In genomic region chr1:114803001-114803400, GRCh38 we compare ENCODE assay signal across 21 cellular contexts. TPM values are rescaled to one million over a fixed set of nuclear protein-coding genes. Genes with fewer than 3 reads are reported as not detected.
DNase-seq lines count a peak whose midpoint lies in the region; ATAC-seq, FAIRE-seq and TF ChIP-seq lines count a peak whose summit lies in the region.
"Had no signal": no experiment of that assay in that cellular context is flagged by ENCODE, and none has a peak within 500 bp of the region (broad histone marks: within the 10 kb centered on the region; RNA-seq: fewer than 3 reads in every experiment).

No MANE protein-coding gene starts in this region.

- peaks cover 10% of the 10 kb centered on the region for H3K4me1 ChIP-seq in keratinocyte (ENCODE audit: control insufficient read depth, extremely low read depth, insufficient read depth, low read length)
- H3K4me1 ChIP-seq: parathyroid adenoma had no signal

- no peaks in the 10 kb centered on the region for H3K9me3 Mint-ChIP-seq in activated T-helper 2 cell treated with anti-CD3 and anti-CD28 coated beads, Interferon-gamma antibody, Interleukin-2, Interleukin-4, amounts not matched to agents 10 μg/mL and 5 μg/mL and 100 μg/mL, durations not matched to agents 14 hours and 24 hours and 36 hours
- no peaks in the 10 kb centered on the region for H3K9me3 Mint-ChIP-seq in immature natural killer cell
- H3K9me3 Mint-ChIP-seq: activated B cell treated with CpG ODN at 0.5 μM for 24 hours; effector memory CD8-positive, alpha-beta T cell had no signal

- TF ChIP-seq CTCF in keratinocyte (optimal IDR thresholded peaks at IDR 0.05 in 1 of 3, IDR thresholded peaks at IDR 0.05 in 1 of 3, conservative IDR thresholded peaks at IDR 0.05 in 1 of 3; ENCODE audit: extremely low read depth in 1 of 3, insufficient read depth in 2 of 3, low read length in 3 of 3) = no peak

- no peaks in the 10 kb centered on the region for H3K4me1 Mint-ChIP-seq in activated T-helper 2 cell treated with anti-CD3 and anti-CD28 coated beads, Interferon-gamma antibody, Interleukin-2, Interleukin-4, amounts not matched to agents 10 μg/mL and 5 μg/mL and 100 μg/mL, durations not matched to agents 14 hours and 24 hours and 36 hours (ENCODE audit: low read depth)
- H3K4me1 Mint-ChIP-seq in immature natural killer cell = no peaks in the 10 kb centered on the region
- H3K4me1 Mint-ChIP-seq: activated B cell treated with CpG ODN at 0.5 μM for 24 hours had no signal

- peaks cover 10% of the 10 kb centered on the region for H3K27me3 Mint-ChIP-seq in activated T-helper 2 cell treated with anti-CD3 and anti-CD28 coated beads, Interferon-gamma antibody, Interleukin-2, Interleukin-4, amounts not matched to agents 10 μg/mL and 5 μg/mL and 100 μg/mL, durations not matched to agents 14 hours and 24 hours and 36 hours (ENCODE audit: low read depth)
- H3K27me3 Mint-ChIP-seq in immature natural killer cell (ENCODE audit: low read depth in 3 of 3) = peaks cover 2 to 13% (median 11%) of the 10 kb centered on the region in 3 donors

- no peaks in the 10 kb centered on the region for H3K9me3 ChIP-seq in keratinocyte (ENCODE audit: control insufficient read depth, low read depth, low read length)

- peak; percentile 69 for ATAC-seq in GM18502 (IDR thresholded peaks at IDR 0.05; ENCODE audit: poor library complexity, unreplicated experiment)
- peak; percentile 68 for ATAC-seq in HG02623 (IDR thresholded peaks at IDR 0.05; ENCODE audit: unreplicated experiment)
- ATAC-seq in Right ventricle myocardium superior (ENCODE audit: poor library complexity) = no peak
- ATAC-seq: effector memory CD8-positive, alpha-beta T cell; left cardiac atrium had no signal

- H3K4me2 ChIP-seq in keratinocyte (ENCODE audit: control insufficient read depth, extremely low read depth, insufficient read depth, low read depth, low read length) = peak overlapping the region; percentile 42
- H3K4me2 ChIP-seq: KMS-11 had no signal

- no peak overlapping the region for H3K9ac ChIP-seq in keratinocyte (ENCODE audit: control insufficient read depth, extremely low read depth, insufficient read depth, low read length)
- H3K9ac ChIP-seq: KMS-11, parathyroid adenoma had no signal

- no peak overlapping the region for H3K4me3 ChIP-seq in keratinocyte (ENCODE audit: control insufficient read depth in 2 of 3, extremely low read depth in 1 of 3, insufficient read depth in 2 of 3, low read depth in 1 of 3, low read length in 3 of 3)
- H3K4me3 ChIP-seq: cardiac muscle cell had no signal

- no peaks in the 10 kb centered on the region for H3K79me2 ChIP-seq in keratinocyte (ENCODE audit: control insufficient read depth, insufficient read depth, low read length)
- H3K79me2 ChIP-seq: parathyroid adenoma had no signal

- peak; percentile 37 for DNase-seq in RCC 7860 (ENCODE audit: low spot score)
- peak; percentile 88 for DNase-seq in keratinocyte (ENCODE audit: low read depth, low spot score)
- no peak for DNase-seq in Right ventricle myocardium superior
- DNase-seq in activated T-helper 2 cell treated with anti-CD3 and anti-CD28 coated beads, Interferon-gamma antibody, Interleukin-2, Interleukin-4, amounts not matched to agents 10 μg/mL and 5 μg/mL and 100 μg/mL, durations not matched to agents 14 hours and 24 hours and 36 hours (ENCODE audit: low spot score) = no peak
- DNase-seq in NCI-H2107 (lab: John Stamatoyannopoulos, UW) = no peak
- DNase-seq in immature natural killer cell = no peak
- DNase-seq: activated B cell treated with CpG ODN at 0.5 μM for 24 hours; activated CD8-positive, alpha-beta memory T cell treated with anti-CD3 and anti-CD28 coated beads, Interleukin-2, amount 50 U/mL, for 48 hours; DMS 273 treated with DMSO at 0.1 percent for 48 hours; effector memory CD8-positive, alpha-beta T cell; left cardiac atrium; NCI-H146; NCI-H510A treated with DMSO at 0.1 percent for 48 hours; stimulated activated CD4-positive, alpha-beta T cell treated with anti-CD3 and anti-CD28 coated beads, Interleukin-15, amount 100 ng/mL, for 24 hours had no signal

- H3K4me3 Mint-ChIP-seq in activated T-helper 2 cell treated with anti-CD3 and anti-CD28 coated beads, Interferon-gamma antibody, Interleukin-2, Interleukin-4, amounts not matched to agents 10 μg/mL and 5 μg/mL and 100 μg/mL, durations not matched to agents 14 hours and 24 hours and 36 hours (ENCODE audit: low read depth) = no peak overlapping the region
- H3K4me3 Mint-ChIP-seq in immature natural killer cell = no peak overlapping the region
- H3K4me3 Mint-ChIP-seq: activated B cell treated with CpG ODN at 0.5 μM for 24 hours; activated naive CD8-positive, alpha-beta T cell; effector memory CD8-positive, alpha-beta T cell had no signal

- no peak overlapping the region for H3K27ac Mint-ChIP-seq in activated T-helper 2 cell treated with anti-CD3 and anti-CD28 coated beads, Interferon-gamma antibody, Interleukin-2, Interleukin-4, amounts not matched to agents 10 μg/mL and 5 μg/mL and 100 μg/mL, durations not matched to agents 14 hours and 24 hours and 36 hours
- no peak overlapping the region for H3K27ac Mint-ChIP-seq in immature natural killer cell
- H3K27ac Mint-ChIP-seq: activated B cell treated with CpG ODN at 0.5 μM for 24 hours; activated naive CD8-positive, alpha-beta T cell; effector memory CD8-positive, alpha-beta T cell had no signal

- H3K27me3 ChIP-seq in keratinocyte (ENCODE audit: control insufficient read depth, extremely low read depth, insufficient read depth, low read length) = no peaks in the 10 kb centered on the region

- no peaks in the 10 kb centered on the region for H3K9me1 ChIP-seq in keratinocyte (ENCODE audit: control insufficient read depth, extremely low read depth, insufficient read depth, low read length)

- H3K36me3 Mint-ChIP-seq in activated T-helper 2 cell treated with anti-CD3 and anti-CD28 coated beads, Interferon-gamma antibody, Interleukin-2, Interleukin-4, amounts not matched to agents 10 μg/mL and 5 μg/mL and 100 μg/mL, durations not matched to agents 14 hours and 24 hours and 36 hours (ENCODE audit: low read depth) = no peaks in the 10 kb centered on the region
- H3K36me3 Mint-ChIP-seq in immature natural killer cell = no peaks in the 10 kb centered on the region
- H3K36me3 Mint-ChIP-seq: activated naive CD8-positive, alpha-beta T cell had no signal

- dilution Hi-C loops in keratinocyte (cut with MboI; ENCODE audit: extremely low pct_ligation_motif_present, low sequenced_read_pairs) = no loop called here

- H2AFZ ChIP-seq in keratinocyte (ENCODE audit: control insufficient read depth, low read length) = no peak overlapping the region
- H2AFZ ChIP-seq: parathyroid adenoma had no signal

- H3K36me3 ChIP-seq in keratinocyte (ENCODE audit: control insufficient read depth in 2 of 2, extremely low read depth in 1 of 2, insufficient read depth in 2 of 2, low read length in 2 of 2) = no peaks in the 10 kb centered on the region
- H3K36me3 ChIP-seq: cardiac muscle cell had no signal

- H4K20me1 ChIP-seq in keratinocyte (ENCODE audit: control insufficient read depth, extremely low read depth, insufficient read depth, low read length) = no peaks in the 10 kb centered on the region

- intact Hi-C loops in Right ventricle myocardium superior (cut with DNase I) = no loop called here
- intact Hi-C loops in activated T-helper 2 cell treated with anti-CD3 and anti-CD28 coated beads, Interferon-gamma antibody, Interleukin-2, Interleukin-4, amounts not matched to agents 10 μg/mL and 5 μg/mL and 100 μg/mL, durations not matched to agents 14 hours and 24 hours and 36 hours (cut with micrococcal nuclease) = no loop called here

- H3K27ac ChIP-seq in keratinocyte (ENCODE audit: control insufficient read depth, insufficient read depth, low read length) = peak overlapping the region; percentile 76
- H3K27ac ChIP-seq: cardiac muscle cell, KMS-11, parathyroid adenoma had no signal

- no peak for FAIRE-seq in RCC 7860 (lab: Jason Lieb, UNC)
- peak; percentile 99 for FAIRE-seq in keratinocyte (lab: Jason Lieb, UNC)

RNA-seq across cellular contexts. Expression of gene SIKE1, which starts 22.5 kb away (rescaled TPM):
- polyA plus RNA-seq in keratinocyte (28.8 to 40.3 TPM (median 32.8 TPM) in 3 replicates), immature natural killer cell (10 to 100 TPM; 32.8 to 50.4 (median 37.9) TPM)
- polyA plus RNA-seq in keratinocyte (2011; ENCODE audit: low read depth) = 24.4 TPM
- 29.1 and 38.3 TPM in 2 replicates for polyA plus RNA-seq in keratinocyte (2011; cell fraction: cytosol; rRNA removed)
- 18.9 and 24.8 TPM in 2 replicates for polyA plus RNA-seq in keratinocyte (2011; cell fraction: nucleus; rRNA removed)
- polyA plus RNA-seq in keratinocyte (2012; ENCODE audit: low replicate concordance) = 38.5 and 45.9 TPM in 2 replicates
- polyA minus RNA-seq in keratinocyte = 7.2 to 46.4 TPM (median 26.6 TPM) in 3 replicates
- polyA minus RNA-seq in keratinocyte (2011; cell fraction: cytosol; rRNA and poly(A)+ RNA removed) = 52.2 TPM
- 20.3 and 20.6 TPM in 2 replicates for polyA minus RNA-seq in keratinocyte (2011; cell fraction: nucleus; rRNA and poly(A)+ RNA removed)
- 26.5 TPM for total RNA-seq in Right ventricle myocardium superior
- total RNA-seq in activated T-helper 2 cell treated with anti-CD3 and anti-CD28 coated beads, Interferon-gamma antibody, Interleukin-2, Interleukin-4, amounts not matched to agents 10 μg/mL and 5 μg/mL and 100 μg/mL, durations not matched to agents 14 hours and 24 hours and 36 hours = 57.6 and 64.2 TPM in 2 replicates

RNA-seq across cellular contexts. Expression of gene CSDE1, which starts 45.2 kb away (rescaled TPM):
- polyA plus RNA-seq in keratinocyte (190 to 268 TPM (median 249 TPM) in 3 replicates), immature natural killer cell (100 to 1,000 TPM; 223 to 269 (median 257) TPM)
- polyA plus RNA-seq in keratinocyte (2011; ENCODE audit: low read depth) = 315 TPM
- 212 and 299 TPM in 2 replicates for polyA plus RNA-seq in keratinocyte (2011; cell fraction: cytosol; rRNA removed)
- polyA plus RNA-seq in keratinocyte (2011; cell fraction: nucleus; rRNA removed) = 156 and 198 TPM in 2 replicates
- polyA plus RNA-seq in keratinocyte (2012; ENCODE audit: low replicate concordance) = 260 and 325 TPM in 2 replicates
- 123 to 484 TPM (median 383 TPM) in 3 replicates for polyA minus RNA-seq in keratinocyte
- polyA minus RNA-seq in keratinocyte (2011; cell fraction: cytosol; rRNA and poly(A)+ RNA removed) = 439 TPM
- 105 and 185 TPM in 2 replicates for polyA minus RNA-seq in keratinocyte (2011; cell fraction: nucleus; rRNA and poly(A)+ RNA removed)
- 901 TPM for total RNA-seq in Right ventricle myocardium superior
- 411 and 414 TPM in 2 replicates for total RNA-seq in activated T-helper 2 cell treated with anti-CD3 and anti-CD28 coated beads, Interferon-gamma antibody, Interleukin-2, Interleukin-4, amounts not matched to agents 10 μg/mL and 5 μg/mL and 100 μg/mL, durations not matched to agents 14 hours and 24 hours and 36 hours

RNA-seq across cellular contexts. Expression of gene SYCP1, which starts 51.7 kb away (rescaled TPM):
- polyA plus RNA-seq in keratinocyte = not detected in 3 replicates
- polyA plus RNA-seq in keratinocyte (2011; ENCODE audit: low read depth) = not detected
- polyA plus RNA-seq in keratinocyte (2011; cell fraction: cytosol; rRNA removed) = not detected in 2 replicates
- polyA plus RNA-seq in keratinocyte (2011; cell fraction: nucleus; rRNA removed) = not detected in 2 replicates
- polyA plus RNA-seq in keratinocyte (2012; ENCODE audit: low replicate concordance) = not detected in 2 replicates
- not detected in 3 replicates for polyA minus RNA-seq in keratinocyte
- not detected for polyA minus RNA-seq in keratinocyte (2011; cell fraction: cytosol; rRNA and poly(A)+ RNA removed)
- polyA minus RNA-seq in keratinocyte (2011; cell fraction: nucleus; rRNA and poly(A)+ RNA removed) = not detected in 2 replicates
- not detected for total RNA-seq in Right ventricle myocardium superior
- total RNA-seq in activated T-helper 2 cell treated with anti-CD3 and anti-CD28 coated beads, Interferon-gamma antibody, Interleukin-2, Interleukin-4, amounts not matched to agents 10 μg/mL and 5 μg/mL and 100 μg/mL, durations not matched to agents 14 hours and 24 hours and 36 hours = not detected in 2 replicates
- not detected for polyA plus RNA-seq in immature natural killer cell
- total RNA-seq: activated B cell treated with CpG ODN at 0.5 μM for 24 hours, cardiac muscle cell, temporal lobe had no signal
- polyA plus RNA-seq: cardiac muscle cell had no signal

Comparison
In these comparisons a context has a peak if more than half of its experiments do, and no peak if none do; other contexts are left out.
1. DNase-seq: peak in RCC 7860 (single experiment) and keratinocyte (single experiment); none in Right ventricle myocardium superior (single experiment), activated T-helper 2 cell treated with anti-CD3 and anti-CD28 coated beads, Interferon-gamma antibody, Interleukin-2, Interleukin-4, amounts not matched to agents 10 μg/mL and 5 μg/mL and 100 μg/mL, durations not matched to agents 14 hours and 24 hours and 36 hours (single experiment), NCI-H2107 (single experiment) and immature natural killer cell (0 of 3).